In genomic region chr3:59759298-59760169, GRCh38 we compare ENCODE assay signal across 12 cellular contexts.
DNase-seq lines count a peak whose midpoint lies in the region; ATAC-seq, FAIRE-seq and TF ChIP-seq lines count a peak whose summit lies in the region.
"Had no signal": no experiment of that assay in that cellular context is flagged by ENCODE, and none has a peak within 500 bp of the region (broad histone marks: within the 10 kb centered on the region; RNA-seq: fewer than 3 reads in every experiment).

No MANE protein-coding gene starts in this region.

- intact Hi-C loops in HepG2 (cut with micrococcal nuclease; ENCODE audit: unreplicated experiment) (no loop called here), prostate gland (cut with DNase I) (no loop called here), kidney (cut with DNase I) (no loop called here)

- H3K27me3 ChIP-seq in HepG2 (ENCODE audit: control insufficient read depth in 1 of 2, insufficient read depth in 2 of 2, low read length in 2 of 2) (no peaks in the 10 kb centered on the region), prostate gland (replicated peaks; ENCODE audit: insufficient read depth) (no peaks in the 10 kb centered on the region)
- H3K27me3 ChIP-seq: right atrium auricular region had no signal

- H3K9ac ChIP-seq in HepG2 (ENCODE audit: insufficient read depth, low read depth, low read length) (no peak overlapping the region), kidney (ENCODE audit: low read length in 2 of 2) (no peak overlapping the region)

- CTCF ChIA-PET in HepG2 (lab: Yijun Ruan, JAX; ENCODE audit: low intra/inter-chr PET ratio, low total read pairs), result no interaction called here

- H3K36me3 Mint-ChIP-seq in activated T-helper 17 cell treated with anti-CD3 and anti-CD28 coated beads, Interleukin-2, amount 50 U/mL, for 72 hours (ENCODE audit: low read depth), result no peaks in the 10 kb centered on the region

- H3K27ac ChIP-seq in HepG2 (ENCODE audit: extremely low read length, insufficient read depth, low read length), result no peak overlapping the region
- no peak overlapping the region for H3K27ac ChIP-seq in prostate gland
- no peak overlapping the region for H3K27ac ChIP-seq in kidney (ENCODE audit: low read depth in 2 of 2, low read length in 2 of 2)
- H3K27ac ChIP-seq: right atrium auricular region had no signal

- TF ChIP-seq RAD21 in HepG2 (CRISPR knock-in tag; IDR thresholded peaks at IDR 0.05), result no peak

- peaks cover 25% of the 10 kb centered on the region for H3K27me3 Mint-ChIP-seq in activated T-helper 17 cell treated with anti-CD3 and anti-CD28 coated beads, Interleukin-2, amount 50 U/mL, for 72 hours

- ATAC-seq in activated T-helper 17 cell treated with anti-CD3 and anti-CD28 coated beads, Interleukin-2, amount 50 U/mL, for 72 hours (replicated peaks), result peak; percentile 96
- ATAC-seq in HepG2, result peak; percentile 73
- ATAC-seq: SK-N-SH treated with all-trans-retinoic acid at 6 μM for 48 hours had no signal

- H3K36me3 ChIP-seq in HepG2 (replicated peaks in 1 of 2; ENCODE audit: control insufficient read depth in 1 of 2, insufficient read depth in 2 of 2, low read length in 2 of 2), result no peaks in the 10 kb centered on the region
- no peaks in the 10 kb centered on the region for H3K36me3 ChIP-seq in prostate gland
- no peaks in the 10 kb centered on the region for H3K36me3 ChIP-seq in kidney (ENCODE audit: control insufficient read depth in 1 of 2, insufficient read depth in 2 of 2, low read length in 2 of 2)
- H3K36me3 ChIP-seq: right atrium auricular region had no signal

- H3K4me3 ChIP-seq in HepG2 (replicated peaks in 1 of 3; ENCODE audit: insufficient read depth in 1 of 3, low read depth in 2 of 3, low read length in 3 of 3), result no peak overlapping the region
- H3K4me3 ChIP-seq in prostate gland, result no peak overlapping the region
- no peak overlapping the region for H3K4me3 ChIP-seq in kidney (ENCODE audit: low read length in 2 of 2)
- H3K4me3 ChIP-seq: right atrium auricular region had no signal

- H3K4me1 ChIP-seq in HepG2 (ENCODE audit: insufficient read depth, low read length) (peaks cover 14% of the 10 kb centered on the region), prostate gland (replicated peaks) (no peaks in the 10 kb centered on the region), kidney (ENCODE audit: control insufficient read depth in 1 of 2, insufficient read depth in 1 of 2, low read depth in 1 of 2, low read length in 2 of 2) (no peaks in the 10 kb centered on the region)
- H3K4me1 ChIP-seq: right atrium auricular region had no signal

- no peak for TF ChIP-seq POLR2A in HepG2 (IDR thresholded peaks at IDR 0.05; ENCODE audit: insufficient read depth in 1 of 2, low read depth in 2 of 2, low read length in 2 of 2)
- TF ChIP-seq POLR2A in prostate gland (IDR thresholded peaks at IDR 0.05), result no peak

- TF ChIP-seq CTCF in HepG2 (CRISPR knock-in tag; IDR thresholded peaks at IDR 0.05) (no peak), prostate gland (IDR thresholded peaks at IDR 0.05) (no peak), kidney (IDR thresholded peaks at IDR 0.05; ENCODE audit: borderline replicate concordance, extremely low read depth, insufficient read depth) (no peak)

- H4K20me1 ChIP-seq in HepG2 (ENCODE audit: insufficient read depth, low read length), result no peaks in the 10 kb centered on the region

- peak; percentile 52 for DNase-seq in stimulated activated CD4-positive, alpha-beta T cell treated with anti-CD3 and anti-CD28 coated beads, Interleukin-15, amount 100 ng/mL, for 24 hours
- no peak for DNase-seq in stimulated activated CD4-positive, alpha-beta T cell treated with anti-CD3 and anti-CD28 coated beads, Interleukin-12 subunit alpha, Interleukin-12 subunit beta, amount 100 ng/mL, for 4 hours
- DNase-seq in HepG2 (ENCODE audit: low spot score) (peak; percentile 9), GOT3 (lab: John Stamatoyannopoulos, UW) (no peak), prostate gland (ENCODE audit: low spot score) (no peak), NCI-H187 (lab: John Stamatoyannopoulos, UW) (no peak), kidney (no peak)
- DNase-seq: DMS79, NCI-H187 treated with DMSO at 0.1 percent for 48 hours had no signal

- H3K9me3 ChIP-seq in HepG2 (ENCODE audit: low read length) (no peaks in the 10 kb centered on the region), prostate gland (no peaks in the 10 kb centered on the region), kidney (ENCODE audit: control insufficient read depth in 1 of 2, low read length in 2 of 2) (no peaks in the 10 kb centered on the region)
- H3K9me3 ChIP-seq: right atrium auricular region had no signal

- H3K9me3 Mint-ChIP-seq in activated T-helper 17 cell treated with anti-CD3 and anti-CD28 coated beads, Interleukin-2, amount 50 U/mL, for 72 hours, result no peaks in the 10 kb centered on the region

- H3K4me3 Mint-ChIP-seq in activated T-helper 17 cell treated with anti-CD3 and anti-CD28 coated beads, Interleukin-2, amount 50 U/mL, for 72 hours, result peak overlapping the region; percentile 3

- TF ChIP-seq EP300 in HepG2 (IDR thresholded peaks at IDR 0.05; ENCODE audit: low read depth in 2 of 2, low read length in 2 of 2) (no peak), HepG2 (CRISPR knock-in tag; IDR thresholded peaks at IDR 0.05; ENCODE audit: borderline replicate concordance) (no peak)

- H2AFZ ChIP-seq in HepG2 (ENCODE audit: low read length), result no peak overlapping the region

- POLR2A ChIA-PET in HepG2 (lab: Yijun Ruan, JAX), result no interaction called here

- H3K4me1 Mint-ChIP-seq in activated T-helper 17 cell treated with anti-CD3 and anti-CD28 coated beads, Interleukin-2, amount 50 U/mL, for 72 hours, result peaks cover 18% of the 10 kb centered on the region

- WGBS in HepG2 (ENCODE audit: low lambda C conversion rate), result 2% methylated on average over 6 of the region's 6 CpGs
- whole genome bisulfite sequencing in prostate gland, result 81% methylated on average over 6 of the region's 6 CpGs

- FAIRE-seq in HepG2 (lab: Jason Lieb, UNC) (no peak), kidney (lab: Jason Lieb, UNC) (no peak)

- no peak overlapping the region for H3K27ac Mint-ChIP-seq in activated T-helper 17 cell treated with anti-CD3 and anti-CD28 coated beads, Interleukin-2, amount 50 U/mL, for 72 hours

- H3K4me2 ChIP-seq in HepG2 (ENCODE audit: low read depth, low read length), result 0 out of 2 replicates have a peak overlapping the region, but pooled peaks have one; percentile 16

- in situ Hi-C loops in HepG2 (cut with HindIII; ENCODE audit: extremely low pct_ligation_motif_present, low pct_unique_long_range_greater_than_20kb), result no loop called here

- no TSS peak for BruUV-seq in HepG2 (replicated peaks; lab: Mats Ljungman, UMichigan)

- no peaks in the 10 kb centered on the region for H3K79me2 ChIP-seq in HepG2 (ENCODE audit: insufficient read depth, low read length)

TF ChIP-seq in HepG2, 621 proteins besides CTCF, POLR2A, EP300 and RAD21 (continues in another document):
- TF ChIP-seq PAXIP1 (CRISPR knock-in tag; conservative IDR thresholded peaks at IDR 0.05) (0 out of 2 replicates have a peak, but pooled peaks have one; percentile 26), HNF4G (IDR thresholded peaks at IDR 0.05; ENCODE audit: borderline replicate concordance, low read depth, low read length) (peak; percentile 28; the same call in 1 of the 2 replicates), HNF4G (CRISPR knock-in tag; IDR thresholded peaks at IDR 0.05; ENCODE audit: borderline replicate concordance, low read depth) (no peak), ZNF138 (CRISPR knock-in tag; IDR thresholded peaks at IDR 0.05; ENCODE audit: low read depth) (no peak), HNF4A (CRISPR knock-in tag; IDR thresholded peaks at IDR 0.05) (peak; percentile 47), NR0B2 (CRISPR knock-in tag; IDR thresholded peaks at IDR 0.05) (no peak), ZBTB37 (CRISPR knock-in tag; IDR thresholded peaks at IDR 0.05) (no peak), ZNF143 (CRISPR knock-in tag; IDR thresholded peaks at IDR 0.05) (no peak)

Comparison
In these comparisons a context has a peak if more than half of its experiments do, and no peak if none do; other contexts are left out.
1. DNase-seq: peak in stimulated activated CD4-positive, alpha-beta T cell treated with anti-CD3 and anti-CD28 coated beads, Interleukin-15, amount 100 ng/mL, for 24 hours (single experiment) and HepG2 (single experiment); none in stimulated activated CD4-positive, alpha-beta T cell treated with anti-CD3 and anti-CD28 coated beads, Interleukin-12 subunit alpha, Interleukin-12 subunit beta, amount 100 ng/mL, for 4 hours (single experiment), GOT3 (single experiment), prostate gland (single experiment), NCI-H187 (0 of 2) and kidney (single experiment).